Comparison of ENCODE assay signal across 8 cellular contexts in genomic region chr5:65100846-65101678, GRCh38.
DNase-seq lines count a peak whose midpoint lies in the region; ATAC-seq and TF ChIP-seq lines count a peak whose summit lies in the region.

No MANE protein-coding gene starts in this region.

- peak overlapping the region; percentile 98 for H2BK20ac ChIP-seq in IMR-90 (ENCODE audit: low read depth, low read length)

- no peaks in the 10 kb centered on the region for H4K20me1 ChIP-seq in IMR-90 (ENCODE audit: insufficient read depth, low read length)

- no peaks in the 10 kb centered on the region; a peak in 1 of 4 replicates for H3K79me1 ChIP-seq in IMR-90 (ENCODE audit: low read depth in 1 of 2, low read length in 2 of 2)

- DNase-seq in NCI-H2171 treated with DMSO at 0.1 percent for 48 hours (lab: John Stamatoyannopoulos, UW), result peak; percentile 23
- no peak for DNase-seq in NCI-H2171 (lab: John Stamatoyannopoulos, UW)
- DNase-seq in IMR-90, result peak; percentile 86
- DNase-seq in SHP77 (lab: John Stamatoyannopoulos, UW), result peak; percentile 67 to 71
- DNase-seq in dermis blood vessel endothelial cell, result peak; percentile 88
- DNase-seq in lower lobe of right lung, result peak; percentile 49
- DNase-seq in uterus, result peak; percentile 34 to 35
- no peak for DNase-seq in mesenteric fat pad (ENCODE audit: low spot score)

- H3K4me1 ChIP-seq in IMR-90 (ENCODE audit: control insufficient read depth, insufficient read depth, low read length), result peaks cover 18% of the 10 kb centered on the region
- peaks cover 12% of the 10 kb centered on the region for H3K4me1 ChIP-seq in lower lobe of right lung
- no peaks in the 10 kb centered on the region for H3K4me1 ChIP-seq in uterus

- 0 out of 2 replicates have a peak overlapping the region, but pooled peaks have one; percentile 13 for H3K4me2 ChIP-seq in IMR-90 (ENCODE audit: low read depth, low read length)

- H3K9me3 ChIP-seq in IMR-90 (ENCODE audit: control insufficient read depth, insufficient read depth, low read length) (no peaks in the 10 kb centered on the region), lower lobe of right lung (no peaks in the 10 kb centered on the region), uterus (no peaks in the 10 kb centered on the region)

- CTCF ChIA-PET in IMR-90 (lab: Yijun Ruan, JAX), result interaction anchor here (0.6 to 1.3 kb wide), 3 partner anchors 11 to 382 kb away, joined by 3 read pairs; no protein-coding TSS in a partner anchor

- TF ChIP-seq POLR2A in IMR-90 (IDR thresholded peaks at IDR 0.05; ENCODE audit: low read depth, low read length) (no peak), uterus (IDR thresholded peaks at IDR 0.05) (no peak)

- intact Hi-C loops in IMR-90 (cut with micrococcal nuclease), result loop anchor here (1.0 to 2.0 kb wide), 3 partner anchors 26 to 382 kb away; no protein-coding TSS in a partner anchor
- intact Hi-C loops in lower lobe of right lung (cut with DNase I), result no loop called here
- intact Hi-C loops in uterus (cut with DNase I; ENCODE audit: low total_unique reads), result loop anchor here (10.0 kb wide), 1 partner anchor 136 kb away; no protein-coding TSS in a partner anchor

- peak overlapping the region; percentile 87 for H2AK9ac ChIP-seq in IMR-90 (replicated peaks; ENCODE audit: low read depth, low read length, poor library complexity)

- BruUV-seq in IMR-90 (replicated peaks; lab: Mats Ljungman, UMichigan), result no TSS peak

- dilution Hi-C loops in IMR-90 (cut with HindIII; ENCODE audit: low sequenced_read_pairs, unreplicated experiment), result no loop called here

- H3K9me1 ChIP-seq in IMR-90 (ENCODE audit: insufficient read depth, low read length), result peaks cover 13% of the 10 kb centered on the region

- ATAC-seq in IMR-90 (ENCODE audit: low read depth) (peak; percentile 72), lower lobe of right lung (peak; percentile 66 to 69)

- in situ Hi-C loops in IMR-90 (cut with MboI; ENCODE audit: low sequenced_read_pairs), result loop anchor here (10.0 kb wide), 1 partner anchor 384 kb away; the partner anchor contains the start of gene ADAMTS6

- H3K27ac ChIP-seq in IMR-90 (ENCODE audit: insufficient read depth, low read length), result peak overlapping the region; percentile 90
- no peak overlapping the region for H3K27ac ChIP-seq in lower lobe of right lung
- no peak overlapping the region for H3K27ac ChIP-seq in uterus

- 54% methylated on average over 4 of the region's 9 CpGs; no CpG with 5 or more reads in 1 of the 2 experiments for WGBS in IMR-90 (ENCODE audit: extremely low coverage in 2 of 2, insufficient read length in 1 of 2), 2 experiments

- H3K4me3 ChIP-seq in IMR-90 (ENCODE audit: insufficient read depth, low read depth, low read length) (no peak overlapping the region), lower lobe of right lung (no peak overlapping the region), uterus (no peak overlapping the region)

- peak overlapping the region; percentile 86 to 97 for H4K8ac ChIP-seq in IMR-90 (ENCODE audit: low read depth in 2 of 2, low read length in 2 of 2)

- no peaks in the 10 kb centered on the region for H3K27me3 ChIP-seq in IMR-90 (ENCODE audit: control insufficient read depth, insufficient read depth, low read length)
- H3K27me3 ChIP-seq in lower lobe of right lung (ENCODE audit: low read depth), result no peaks in the 10 kb centered on the region
- H3K27me3 ChIP-seq in uterus, result no peaks in the 10 kb centered on the region

- H3K36me3 ChIP-seq in IMR-90 (ENCODE audit: control insufficient read depth, insufficient read depth, low read length) (no peaks in the 10 kb centered on the region), lower lobe of right lung (no peaks in the 10 kb centered on the region), uterus (no peaks in the 10 kb centered on the region)

- peak overlapping the region; percentile 98 for H2BK5ac ChIP-seq in IMR-90 (ENCODE audit: low read depth, low read length, poor library complexity, severe bottlenecking)

- H3K14ac ChIP-seq in IMR-90 (replicated peaks; ENCODE audit: low read depth, low read length), result peak overlapping the region; percentile 95

- peak overlapping the region; percentile 98 for H4K91ac ChIP-seq in IMR-90 (ENCODE audit: insufficient read depth, low read depth, low read length)

- POLR2A ChIA-PET in IMR-90 (lab: Charles Lee; ENCODE audit: unreplicated experiment), result no interaction called here

- peak; percentile 67 for TF ChIP-seq CTCF in IMR-90 (conservative IDR thresholded peaks at IDR 0.05; ENCODE audit: low read depth, low read length)
- peak; percentile 65 for TF ChIP-seq CTCF in lower lobe of right lung (IDR thresholded peaks at IDR 0.05)
- TF ChIP-seq CTCF in uterus (IDR thresholded peaks at IDR 0.05), result peak in 3 of 4 experiments; percentile 17 to 49 (median 19)

- peak overlapping the region; percentile 70 for H3K9ac ChIP-seq in IMR-90 (ENCODE audit: low read depth, low read length)

- peak overlapping the region; percentile 87 for H3K23ac ChIP-seq in IMR-90 (ENCODE audit: low read depth, low read length)

- peak overlapping the region; percentile 98 for H2BK120ac ChIP-seq in IMR-90 (ENCODE audit: low read depth, low read length)

- H3K56ac ChIP-seq in IMR-90 (ENCODE audit: extremely low read depth, insufficient read depth, low read length), result peak overlapping the region; percentile 95

- H4K5ac ChIP-seq in IMR-90 (ENCODE audit: low read depth, low read length), result peak overlapping the region; percentile 92

- H3K4ac ChIP-seq in IMR-90 (ENCODE audit: low read depth, low read length), result peak overlapping the region; percentile 94

- TF ChIP-seq RAD21 in IMR-90 (IDR thresholded peaks at IDR 0.05; ENCODE audit: low read length), result peak; percentile 78

- H2AFZ ChIP-seq in IMR-90 (replicated peaks; ENCODE audit: low read length, poor library complexity), result peak overlapping the region; percentile 86

- H2AK5ac ChIP-seq in IMR-90 (ENCODE audit: low read depth, low read length), result peak overlapping the region; percentile 98

- peak overlapping the region; percentile 95 for H3K18ac ChIP-seq in IMR-90 (ENCODE audit: low read depth, low read length)

- peak overlapping the region; percentile 83 for H2BK15ac ChIP-seq in IMR-90 (ENCODE audit: low read depth, low read length)

TF ChIP-seq in IMR-90, 13 proteins besides CTCF, POLR2A, EP300 and RAD21:
- TF ChIP-seq MAFK (IDR thresholded peaks at IDR 0.05; ENCODE audit: low read depth, low read length) (no peak), CEBPB (IDR thresholded peaks at IDR 0.05; ENCODE audit: low read depth, low read length) (0 out of 2 replicates have a peak, but pooled peaks have one; percentile 10), SMC3 (IDR thresholded peaks at IDR 0.05; ENCODE audit: low read depth, low read length) (peak; percentile 78)

Comparison
In these comparisons a context has a peak if more than half of its experiments do, and no peak if none do; other contexts are left out.
1. DNase-seq: peak in NCI-H2171 treated with DMSO at 0.1 percent for 48 hours (single experiment), IMR-90 (single experiment), SHP77 (2 of 2), dermis blood vessel endothelial cell (single experiment), lower lobe of right lung (single experiment) and uterus (2 of 2); none in NCI-H2171 (single experiment) and mesenteric fat pad (single experiment).
2. Peak in every context shown above with its lines, with median percentiles within 50 percentile points of each other: CTCF ChIP-seq.